ENCODE assay signal across 8 cellular contexts in genomic region chr10:68327889-68328786, GRCh38. TPM values are rescaled to one million over a fixed set of nuclear protein-coding genes. Genes with fewer than 3 reads are reported as not detected.
DNase-seq lines count a peak whose midpoint lies in the region; ATAC-seq and TF ChIP-seq lines count a peak whose summit lies in the region.

No MANE protein-coding gene starts in this region.

- CTCF ChIA-PET in HCT116 (lab: Charles Lee), result interaction anchor here (1.7 kb wide), 1 partner anchor 540 kb away, joined by 4 read pairs; no protein-coding TSS in a partner anchor
- CTCF ChIA-PET in RWPE1 (lab: Yijun Ruan, JAX), result interaction anchor here (0.7 kb wide), 1 partner anchor 47 kb away, joined by 3 read pairs; no protein-coding TSS in a partner anchor

- no peak overlapping the region for H3K4me3 ChIP-seq in HCT116 (replicated peaks in 1 of 2; ENCODE audit: low read depth in 1 of 2, low read length in 2 of 2)
- peak overlapping the region; percentile 1 to 70 (median 42) for H3K4me3 ChIP-seq in dorsolateral prefrontal cortex
- peak overlapping the region in 1 of 2 donors; percentile 24 for H3K4me3 ChIP-seq in muscle layer of duodenum (ENCODE audit: low read depth in 1 of 2, low read length in 2 of 2)

- DNase-seq in AML-193 (lab: John Stamatoyannopoulos, UW) (peak; percentile 91), HCT116 (ENCODE audit: low read depth, low spot score) (peak; percentile 16), RWPE1 (ENCODE audit: low spot score) (peak; percentile 46), dorsolateral prefrontal cortex (peak in 2 of 10 donors; percentile 18 to 25), ecto neural progenitor cell (ENCODE audit: low spot score) (no peak)

- peaks cover 4% of the 10 kb centered on the region; the same call in 1 of the 2 replicates for H4K20me1 ChIP-seq in HCT116 (ENCODE audit: insufficient read depth)

- ATAC-seq in HCT116 (no peak), HG03378 (IDR thresholded peaks at IDR 0.05; ENCODE audit: unreplicated experiment) (no peak), GM19035 (IDR thresholded peaks at IDR 0.05; ENCODE audit: unreplicated experiment) (no peak)

- H3K27me3 ChIP-seq in HCT116 (ENCODE audit: insufficient read depth, low read length), result no peaks in the 10 kb centered on the region
- no peaks in the 10 kb centered on the region for H3K27me3 ChIP-seq in dorsolateral prefrontal cortex
- no peaks in the 10 kb centered on the region for H3K27me3 ChIP-seq in muscle layer of duodenum (ENCODE audit: low read depth, low read length)

- H2AFZ ChIP-seq in HCT116 (ENCODE audit: low read depth, low read length, poor library complexity, severe bottlenecking), result peak overlapping the region; percentile 79

- intact Hi-C loops in HCT116 (cut with micrococcal nuclease) (no loop called here), dorsolateral prefrontal cortex (cut with DNase I) (loop anchor here in 1 of 2 donors (1.0 to 10.0 kb wide), 2 partner anchors 97 to 253 kb away; partner anchors contain the start of gene HERC4)

- peaks cover 13% of the 10 kb centered on the region for H3K79me2 ChIP-seq in HCT116 (ENCODE audit: insufficient read depth, low read length)

- H3K27ac ChIP-seq in HCT116 (ENCODE audit: low read depth, low read length) (peak overlapping the region; percentile 17; the same call in 1 of the 2 replicates), RWPE1 (peak overlapping the region; percentile 78), dorsolateral prefrontal cortex (peak overlapping the region; percentile 88 to 100 (median 99)), muscle layer of duodenum (ENCODE audit: low read length) (peak overlapping the region; percentile 71)

- H3K4me1 ChIP-seq in HCT116 (ENCODE audit: control insufficient read depth in 1 of 2, insufficient read depth in 2 of 2, low read length in 2 of 2) (peaks cover 23 to 34% of the 10 kb centered on the region in 2 experiments), muscle layer of duodenum (ENCODE audit: control insufficient read depth in 1 of 2, insufficient read depth in 2 of 2, low read length in 2 of 2) (peaks cover 13 to 15% of the 10 kb centered on the region in 2 donors)

- peak overlapping the region; percentile 31 for H3K9ac ChIP-seq in HCT116 (ENCODE audit: low read length)

- no TSS peak for BruUV-seq in HCT116 (replicated peaks; lab: Mats Ljungman, UMichigan)

- no peaks in the 10 kb centered on the region for H3K9me2 ChIP-seq in HCT116 (ENCODE audit: insufficient read depth)

- no peak for TF ChIP-seq CTCF in HCT116 (IDR thresholded peaks at IDR 0.05 in 2 of 3, conservative IDR thresholded peaks at IDR 0.05 in 1 of 3; ENCODE audit: borderline replicate concordance in 1 of 3, insufficient read depth in 1 of 3, low read depth in 2 of 3, low read length in 2 of 3)
- no peak for TF ChIP-seq CTCF in RWPE1 (conservative IDR thresholded peaks at IDR 0.05; ENCODE audit: low read depth)
- peak in 9 of 56 donors; percentile 7 to 30 (median 18) for TF ChIP-seq CTCF in dorsolateral prefrontal cortex (IDR thresholded peaks at IDR 0.05 in 54 of 56, conservative IDR thresholded peaks at IDR 0.05 in 2 of 56; ENCODE audit: low read depth in 1 of 56, partially characterized antibody in 56 of 56)

- no peak for TF ChIP-seq POLR2A in HCT116 (IDR thresholded peaks at IDR 0.05; ENCODE audit: borderline replicate concordance, extremely low read depth, insufficient read depth, insufficient read length)

- TF ChIP-seq RAD21 in HCT116 (IDR thresholded peaks at IDR 0.05; ENCODE audit: low read depth), result no peak

- RAD21 ChIA-PET in HCT116 (lab: Charles Lee; ENCODE audit: low non-redundant PET in 1 of 2, low total read pairs in 2 of 2, uncharacterized antibody in 2 of 2, unreplicated experiment in 2 of 2), result no interaction called here

- H3K4me2 ChIP-seq in HCT116 (ENCODE audit: low read length), result peak overlapping the region; percentile 46

- H3K36me3 ChIP-seq in HCT116 (ENCODE audit: control insufficient read depth in 1 of 2, insufficient read depth in 2 of 2, low read length in 2 of 2) (no peaks in the 10 kb centered on the region), muscle layer of duodenum (ENCODE audit: control insufficient read depth in 1 of 2, insufficient read depth in 2 of 2, low read length in 2 of 2) (peaks cover 0 to 21% of the 10 kb centered on the region in 2 donors)

- no peaks in the 10 kb centered on the region for H3K9me3 ChIP-seq in HCT116 (ENCODE audit: control insufficient read depth in 1 of 2, insufficient read depth in 1 of 2, low read depth in 1 of 2, low read length in 2 of 2)
- H3K9me3 ChIP-seq in muscle layer of duodenum (ENCODE audit: control insufficient read depth in 1 of 2, low read length in 2 of 2), result no peaks in the 10 kb centered on the region

- POLR2A ChIA-PET in HCT116 (lab: Charles Lee) (no interaction called here), RWPE1 (lab: Yijun Ruan, JAX; ENCODE audit: low non-redundant PET) (interaction anchor here (0.7 kb wide), 1 partner anchor 238 kb away, joined by 3 read pairs; no protein-coding TSS in a partner anchor)

TF ChIP-seq in HCT116, 20 proteins besides CTCF, POLR2A, EP300 and RAD21:
- TF ChIP-seq SP1 (IDR thresholded peaks at IDR 0.05; ENCODE audit: low read depth), result peak; percentile 51; the same call in 1 of the 2 replicates
- no peak for TF ChIP-seq TCF7L2 (IDR thresholded peaks at IDR 0.05; ENCODE audit: borderline replicate concordance, extremely low read depth, insufficient read depth, insufficient read length)
- TF ChIP-seq CEBPB (IDR thresholded peaks at IDR 0.05; ENCODE audit: low read depth), result peak; percentile 72
TF ChIP-seq in HCT116: peak in this region for 2.

RNA-seq across cellular contexts. Expression of gene HNRNPH3, which starts 3.7 kb away (rescaled TPM):
- total RNA-seq in HCT116 (2021; ENCODE audit: unreplicated experiment) (126 TPM), dorsolateral prefrontal cortex (100 to 1,000 TPM in 113 of 120 experiments, 10 to 100 TPM in 7; 77.7 to 201 (median 131) TPM)
- polyA plus RNA-seq in HCT116 (2012), result 175 and 191 TPM in 2 replicates

RNA-seq across cellular contexts. Expression of gene PBLD, which starts 4.6 kb away (rescaled TPM):
- total RNA-seq in HCT116 (2021; ENCODE audit: unreplicated experiment) (2.2 TPM), dorsolateral prefrontal cortex (10 to 100 TPM in 20 of 120 experiments, 1 to 10 TPM in 100; 2.8 to 18.0 (median 7.7) TPM)
- polyA plus RNA-seq in HCT116 (2012), result 1.4 and 1.7 TPM in 2 replicates

Comparison
In these comparisons a context has a peak if more than half of its experiments do, and no peak if none do; other contexts are left out.
1. H3K27ac ChIP-seq: peak in every context shown above with its lines; median percentile 99 in dorsolateral prefrontal cortex; 78 in RWPE1; 71 in muscle layer of duodenum; 17 in HCT116.
2. H3K4me3 ChIP-seq: peak in dorsolateral prefrontal cortex (59 of 59); none in HCT116 (0 of 2).